Comparison of ENCODE assay signal across 15 cellular contexts in the genomic region with DNA sequence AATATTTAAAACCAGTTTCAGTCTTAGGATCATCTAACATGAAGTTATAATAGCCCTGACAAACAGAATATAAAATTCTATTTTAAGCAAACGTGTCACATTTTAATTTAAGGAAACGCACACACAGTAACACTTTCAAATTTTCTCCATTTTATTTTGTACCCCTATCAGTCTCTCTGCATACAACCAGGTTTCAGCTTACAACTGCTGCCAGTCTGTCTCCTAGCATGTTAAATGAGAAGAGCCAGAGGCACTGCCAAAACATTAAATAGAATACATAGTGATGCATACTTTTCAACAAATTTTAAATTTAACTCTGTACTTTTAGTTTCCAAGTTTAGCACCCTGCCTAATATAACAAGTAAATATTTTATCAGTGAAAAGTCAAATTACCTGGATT.
DNase-seq lines count a peak whose midpoint lies in the region; ATAC-seq, FAIRE-seq and TF ChIP-seq lines count a peak whose summit lies in the region.
"Had no signal": no experiment of that assay in that cellular context is flagged by ENCODE, and none has a peak within 500 bp of the region (broad histone marks: within the 10 kb centered on the region; RNA-seq: fewer than 3 reads in every experiment).

No MANE protein-coding gene starts in this region.

- H3K36me3 Mint-ChIP-seq in MCF 10A (ENCODE audit: insufficient read depth, unreplicated experiment) (no peaks in the 10 kb centered on the region), neural progenitor cell (peaks cover 2% of the 10 kb centered on the region)
- H3K36me3 Mint-ChIP-seq: immature natural killer cell; naive thymus-derived CD4-positive, alpha-beta T cell had no signal

- H3K4me3 Mint-ChIP-seq in MCF 10A (ENCODE audit: unreplicated experiment), result no peak overlapping the region
- H3K4me3 Mint-ChIP-seq in neural progenitor cell, result no peak overlapping the region
- H3K4me3 Mint-ChIP-seq: activated B cell treated with CpG ODN at 0.5 μM for 24 hours; immature natural killer cell; naive thymus-derived CD4-positive, alpha-beta T cell; stimulated activated naive CD8-positive, alpha-beta T cell treated with anti-CD3 and anti-CD28 coated beads, Interleukin-15, amount 100 ng/mL, for 72 hours had no signal

- H3K9me3 ChIP-seq in breast epithelium (no peaks in the 10 kb centered on the region), neural progenitor cell (ENCODE audit: low read depth) (no peaks in the 10 kb centered on the region), small intestine (ENCODE audit: control insufficient read depth, low read depth) (no peaks in the 10 kb centered on the region)

- intact Hi-C loops in breast epithelium (cut with DNase I; ENCODE audit: low total_unique reads) (no loop called here), MCF 10A (cut with micrococcal nuclease) (no loop called here)

- no peak overlapping the region for H3K9ac ChIP-seq in neural progenitor cell

- no peak for TF ChIP-seq POLR2A in breast epithelium (IDR thresholded peaks at IDR 0.05)

- WGBS in small intestine, 3 donors, result 79 to 83% (median 80%) methylated on average over 2 of the region's 2 CpGs

- ATAC-seq in GM21619 (IDR thresholded peaks at IDR 0.05; ENCODE audit: unreplicated experiment), result no peak
- ATAC-seq: naive thymus-derived CD4-positive, alpha-beta T cell; stimulated activated naive CD8-positive, alpha-beta T cell treated with anti-CD3 and anti-CD28 coated beads, Interleukin-15, amount 100 ng/mL, for 72 hours had no signal

- no peaks in the 10 kb centered on the region for H3F3A ChIP-seq in neural progenitor cell (ENCODE audit: low read depth)

- H3K27ac Mint-ChIP-seq in MCF 10A (ENCODE audit: low read depth, unreplicated experiment), result no peak overlapping the region
- no peak overlapping the region for H3K27ac Mint-ChIP-seq in neural progenitor cell
- H3K27ac Mint-ChIP-seq: activated B cell treated with CpG ODN at 0.5 μM for 24 hours; immature natural killer cell; naive thymus-derived CD4-positive, alpha-beta T cell; stimulated activated naive CD8-positive, alpha-beta T cell treated with anti-CD3 and anti-CD28 coated beads, Interleukin-15, amount 100 ng/mL, for 72 hours had no signal

- H3K4me1 ChIP-seq in breast epithelium (peaks cover 0 to 10% of the 10 kb centered on the region in 2 donors), neural progenitor cell (peaks cover 53% of the 10 kb centered on the region), small intestine (ENCODE audit: control insufficient read depth in 2 of 2, insufficient read depth in 1 of 2, low read depth in 1 of 2, low read length in 1 of 2) (peaks cover 0 to 4% of the 10 kb centered on the region in 2 donors)

- peak overlapping the region; percentile 59 to 76 for H3K27ac ChIP-seq in breast epithelium
- peak overlapping the region; percentile 15 for H3K27ac ChIP-seq in epithelial cell of prostate
- H3K27ac ChIP-seq in neural progenitor cell, result no peak overlapping the region
- no peak overlapping the region for H3K27ac ChIP-seq in small intestine (ENCODE audit: low read depth in 1 of 2, low read length in 1 of 2)

- POLR2A ChIA-PET in MCF 10A (lab: Yijun Ruan, JAX), result interaction anchor here (0.6 to 2.1 kb wide), 5 partner anchors 12 to 61 kb away, joined by 3 to 8 read pairs (median 4); a partner anchor contains a TSS

- no peak for DNase-seq in breast epithelium (ENCODE audit: low spot score in 2 of 2)
- DNase-seq in MCF 10A (ENCODE audit: unreplicated experiment), result no peak
- DNase-seq in epithelial cell of prostate (ENCODE audit: low read depth, low spot score), result no peak
- DNase-seq in neural progenitor cell (ENCODE audit: low spot score), result no peak
- no peak for DNase-seq in inferior parietal cortex (ENCODE audit: extremely low spot score)
- DNase-seq in small intestine, result no peak
- DNase-seq in NCI-H526 (lab: John Stamatoyannopoulos, UW), result no peak
- DNase-seq: activated B cell treated with CpG ODN at 0.5 μM for 24 hours; DMS79 treated with DMSO at 0.1 percent for 48 hours; immature natural killer cell; naive thymus-derived CD4-positive, alpha-beta T cell; NCI-H446 treated with DMSO at 0.1 percent for 48 hours; stimulated activated CD4-positive, alpha-beta T cell treated with anti-CD3 and anti-CD28 coated beads, Interleukin-4, amount 100 ng/mL, for 1 hour; stimulated activated naive CD8-positive, alpha-beta T cell treated with anti-CD3 and anti-CD28 coated beads, Interleukin-15, amount 100 ng/mL, for 72 hours had no signal

- H3K36me3 ChIP-seq in breast epithelium (no peaks in the 10 kb centered on the region), neural progenitor cell (no peaks in the 10 kb centered on the region), small intestine (ENCODE audit: control insufficient read depth in 2 of 2, insufficient read depth in 2 of 2, low read length in 2 of 2) (no peaks in the 10 kb centered on the region)

- H3K27me3 ChIP-seq in breast epithelium (no peaks in the 10 kb centered on the region), neural progenitor cell (no peaks in the 10 kb centered on the region), small intestine (ENCODE audit: control insufficient read depth in 2 of 2, insufficient read depth in 2 of 2, low read length in 2 of 2) (peaks cover 0 to 2% of the 10 kb centered on the region in 2 donors)

- FAIRE-seq in small intestine (lab: Jason Lieb, UNC), result no peak

- H3K9me3 Mint-ChIP-seq in MCF 10A (ENCODE audit: unreplicated experiment) (no peaks in the 10 kb centered on the region), neural progenitor cell (no peaks in the 10 kb centered on the region)
- H3K9me3 Mint-ChIP-seq: activated B cell treated with CpG ODN at 0.5 μM for 24 hours; immature natural killer cell; stimulated activated naive CD8-positive, alpha-beta T cell treated with anti-CD3 and anti-CD28 coated beads, Interleukin-15, amount 100 ng/mL, for 72 hours had no signal

- H3K4me3 ChIP-seq in breast epithelium (no peak overlapping the region), neural progenitor cell (no peak overlapping the region), small intestine (ENCODE audit: low read depth in 1 of 2, low read length in 2 of 2) (no peak overlapping the region)

- H2AFZ ChIP-seq in neural progenitor cell (replicated peaks), result no peak overlapping the region

- no peaks in the 10 kb centered on the region for H4K20me1 ChIP-seq in neural progenitor cell (ENCODE audit: low read depth)

- peaks cover 32% of the 10 kb centered on the region for H3K4me1 Mint-ChIP-seq in MCF 10A (ENCODE audit: insufficient read depth, unreplicated experiment)
- peaks cover 49% of the 10 kb centered on the region for H3K4me1 Mint-ChIP-seq in neural progenitor cell
- H3K4me1 Mint-ChIP-seq: immature natural killer cell; stimulated activated naive CD8-positive, alpha-beta T cell treated with anti-CD3 and anti-CD28 coated beads, Interleukin-15, amount 100 ng/mL, for 72 hours had no signal

- H3K27me3 Mint-ChIP-seq in MCF 10A (ENCODE audit: insufficient read depth, unreplicated experiment) (no peaks in the 10 kb centered on the region), neural progenitor cell (ENCODE audit: insufficient read depth, low read depth) (no peaks in the 10 kb centered on the region)

- peaks cover 24% of the 10 kb centered on the region for H3K79me2 ChIP-seq in neural progenitor cell (ENCODE audit: low read depth)

- BruUV-seq in MCF 10A (replicated peaks; lab: Mats Ljungman, UMichigan), result no TSS peak

- TF ChIP-seq CTCF in breast epithelium (IDR thresholded peaks at IDR 0.05) (no peak), MCF 10A (IDR thresholded peaks at IDR 0.05; ENCODE audit: unreplicated experiment) (no peak), neural progenitor cell (IDR thresholded peaks at IDR 0.05) (no peak)

- CTCF ChIA-PET in MCF 10A (lab: Yijun Ruan, JAX), result interaction anchor here (0.5 to 1.2 kb wide), 2 partner anchors 21 to 406 kb away, joined by 3 read pairs; no protein-coding TSS in a partner anchor

- H3K4me2 ChIP-seq in neural progenitor cell, result peak overlapping the region; percentile 32

Comparison
In these comparisons a context has a peak if more than half of its experiments do, and no peak if none do; other contexts are left out.
1. H3K27ac ChIP-seq: peak in breast epithelium (2 of 2) and epithelial cell of prostate (single experiment); none in neural progenitor cell (single experiment) and small intestine (0 of 2).